8 cellular contexts compared by ENCODE assay signal in the genomic region with DNA sequence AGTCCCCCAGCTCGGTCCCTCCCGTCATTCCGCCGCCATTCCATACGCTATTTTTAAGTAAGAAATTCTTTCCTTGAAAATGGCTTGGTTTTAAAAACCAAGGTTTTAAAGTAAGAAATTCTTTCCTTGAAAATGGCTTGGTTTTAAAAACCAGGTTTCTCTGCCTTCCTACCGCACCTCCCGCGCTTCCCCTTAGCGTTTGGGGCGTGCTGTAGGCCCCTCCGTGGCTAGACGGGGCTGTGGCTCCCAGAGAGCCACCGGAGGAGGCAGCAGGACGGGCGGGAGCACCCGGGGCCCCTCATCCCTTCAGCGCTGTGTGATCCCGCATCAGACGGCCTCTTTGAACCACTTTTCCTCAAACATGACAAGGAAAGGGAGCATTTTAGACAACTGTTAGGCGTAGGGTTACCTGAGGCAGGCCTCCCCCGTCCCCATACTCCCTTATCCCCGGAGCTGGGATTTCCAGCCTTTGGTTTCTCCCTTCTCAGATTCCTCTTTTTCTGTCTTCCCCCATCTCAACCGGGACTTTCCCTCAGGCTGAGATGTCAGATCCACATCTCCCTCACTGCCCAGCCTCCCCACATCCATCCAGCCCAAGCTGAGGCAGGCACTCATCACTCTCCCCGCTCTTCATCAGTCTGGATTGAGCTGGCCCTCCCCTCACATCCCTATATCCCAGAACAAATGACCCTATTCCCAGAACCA. TPM values are rescaled to one million over a fixed set of nuclear protein-coding genes. Genes with fewer than 3 reads are reported as not detected.
DNase-seq lines count a peak whose midpoint lies in the region; ATAC-seq, FAIRE-seq and TF ChIP-seq lines count a peak whose summit lies in the region.

No MANE protein-coding gene starts in this region.

- TF ChIP-seq EP300 in A549 (IDR thresholded peaks at IDR 0.05): no peak

- H3K27ac ChIP-seq in A549 (peak overlapping the region; percentile 97 to 100), caudate nucleus (ENCODE audit: low read depth, low read length) (peak overlapping the region; percentile 89)

- no peak for FAIRE-seq in A549 (lab: Jason Lieb, UNC)
- FAIRE-seq in RCC 7860 (lab: Jason Lieb, UNC): no peak

- 26% methylated on average over 24 of the region's 24 CpGs for WGBS in A549 (ENCODE audit: missing lambda C conversion rate)

- H3K27me3 ChIP-seq in mononuclear cell (ENCODE audit: insufficient read depth, low read length): no peaks in the 10 kb centered on the region

- POLR2A ChIA-PET in A549 (lab: Yijun Ruan, JAX): interaction anchor here (0.7 kb wide), 1 partner anchor 483 kb away, joined by 4 read pairs; no protein-coding TSS in a partner anchor

- H3K9me3 ChIP-seq in A549: no peaks in the 10 kb centered on the region
- H3K9me3 ChIP-seq in mononuclear cell (ENCODE audit: low read depth, low read length): no peaks in the 10 kb centered on the region

- no peak for TF ChIP-seq POLR2A in A549 (IDR thresholded peaks at IDR 0.05; ENCODE audit: low read length)

- no peak for TF ChIP-seq RAD21 in A549 (conservative IDR thresholded peaks at IDR 0.05 in 1 of 2, IDR thresholded peaks at IDR 0.05 in 1 of 2)

- H3K4me3 ChIP-seq in A549 (peak overlapping the region; percentile 79), mononuclear cell (ENCODE audit: low read length) (peak overlapping the region; percentile 86)

- peak in 1 of 2 experiments; percentile 6; a peak in 1 of 6 replicates for ATAC-seq in A549
- no peak for ATAC-seq in GM18873 (IDR thresholded peaks at IDR 0.05; ENCODE audit: low FRiP score, unreplicated experiment)
- no peak for ATAC-seq in GM21515 (IDR thresholded peaks at IDR 0.05; ENCODE audit: unreplicated experiment)
- no peak for ATAC-seq in HG02763 (IDR thresholded peaks at IDR 0.05; ENCODE audit: unreplicated experiment)

- DNase-seq in A549 (ENCODE audit: low read depth in 1 of 2, low spot score in 1 of 2): no peak
- peak; percentile 29 for DNase-seq in HK-2 (ENCODE audit: unreplicated experiment)
- DNase-seq in caudate nucleus (lab: John Stamatoyannopoulos, UW): no peak
- no peak for DNase-seq in RCC 7860 (ENCODE audit: low spot score)

- TF ChIP-seq CTCF in A549 (IDR thresholded peaks at IDR 0.05): no peak

- H3K4me1 ChIP-seq in A549 (peaks cover 29% of the 10 kb centered on the region), mononuclear cell (ENCODE audit: insufficient read depth, low read length) (peaks cover 52% of the 10 kb centered on the region)

- peak overlapping the region; percentile 90 for H3K4me2 ChIP-seq in A549

- CTCF ChIA-PET in A549 (lab: Yijun Ruan, JAX): interaction anchor here (1.1 to 1.7 kb wide), 3 partner anchors 75 to 153 kb away, joined by 3 to 4 read pairs (median 4); no protein-coding TSS in a partner anchor

TF ChIP-seq in A549, 52 proteins besides CTCF, POLR2A, EP300 and RAD21:
- no peak for TF ChIP-seq GATA3 (IDR thresholded peaks at IDR 0.05; ENCODE audit: borderline replicate concordance)
- no peak for TF ChIP-seq SMC3 (IDR thresholded peaks at IDR 0.05)
- TF ChIP-seq BHLHE40 (IDR thresholded peaks at IDR 0.05; ENCODE audit: low read depth, low read length): no peak
- no peak for TF ChIP-seq E2F6 (IDR thresholded peaks at IDR 0.05; ENCODE audit: borderline replicate concordance, low read depth)
- TF ChIP-seq JUN (IDR thresholded peaks at IDR 0.05): no peak
- TF ChIP-seq ZC3H11A (IDR thresholded peaks at IDR 0.05): no peak
- TF ChIP-seq NPAS2 (CRISPR knock-in tag; IDR thresholded peaks at IDR 0.05; ENCODE audit: borderline replicate concordance): no peak
- TF ChIP-seq HEYL (CRISPR knock-in tag; IDR thresholded peaks at IDR 0.05): no peak
- TF ChIP-seq MAFK (IDR thresholded peaks at IDR 0.05; ENCODE audit: partially characterized antibody): no peak
- no peak for TF ChIP-seq ESRRA (IDR thresholded peaks at IDR 0.05; ENCODE audit: borderline replicate concordance, low read length)
TF ChIP-seq in A549: peak in this region for 0.

RNA-seq across cellular contexts. Expression of gene CD58, which starts 0.5 kb away (rescaled TPM):
- polyA plus RNA-seq in A549 (2011; rRNA removed) (36.0 and 38.4 TPM in 2 replicates), A549 (2017; fragmentation: RNase III; extraction: RNeasy Plus Mini Kit Qiagen cat#74134 plus additional on column Dnase treatment) (20.0 to 26.4 TPM (median 22.4 TPM) in 3 replicates)
- polyA plus RNA-seq in A549 (2012; cell fraction: cytosol; rRNA removed): 11.0 and 11.2 TPM in 2 replicates
- 5.1 and 7.9 TPM in 2 replicates for polyA plus RNA-seq in A549 (2012; cell fraction: nucleus; rRNA removed)
- 4.8 and 8.2 TPM in 2 replicates for polyA minus RNA-seq in A549 (2011; rRNA and poly(A)+ RNA removed)
- 53.7 TPM for total RNA-seq in mononuclear cell
